8 cellular contexts compared by ENCODE assay signal in the genomic region with DNA sequence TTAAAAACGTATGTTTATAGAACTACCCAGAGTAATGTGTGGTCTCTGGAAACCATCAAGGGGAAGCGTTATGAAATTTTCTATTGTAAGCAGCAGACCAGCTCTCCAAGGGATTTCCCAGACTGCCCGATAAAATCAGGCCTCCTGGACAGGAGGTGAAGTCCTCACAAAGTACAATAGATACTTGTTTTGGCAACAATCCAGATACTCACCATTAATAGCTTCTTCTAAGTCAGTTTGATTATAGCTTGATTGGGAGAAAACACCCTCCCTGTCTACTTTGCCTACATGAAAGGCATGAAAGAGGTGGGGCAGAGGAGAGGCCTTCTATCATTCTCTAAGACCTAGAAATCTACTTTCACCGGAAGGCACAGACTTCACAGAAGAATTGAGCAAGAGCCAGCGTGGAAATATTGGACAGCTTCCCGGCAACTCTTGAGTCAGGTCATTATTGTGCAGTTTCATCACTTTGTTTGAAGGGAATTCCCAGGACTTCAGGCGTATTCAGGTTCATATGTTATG.
DNase-seq lines count a peak whose midpoint lies in the region; ATAC-seq and TF ChIP-seq lines count a peak whose summit lies in the region.

No MANE protein-coding gene starts in this region.

- H3K27ac ChIP-seq in Panc1 (ENCODE audit: low read length) (no peak overlapping the region), psoas muscle (peak overlapping the region; percentile 12)

- H3K9me3 ChIP-seq in Panc1 (ENCODE audit: control insufficient read depth, insufficient read depth, low read depth, low read length) (no peaks in the 10 kb centered on the region), psoas muscle (no peaks in the 10 kb centered on the region)

- H3K27me3 ChIP-seq in Panc1 (ENCODE audit: control insufficient read depth, insufficient read depth, low read length) (no peaks in the 10 kb centered on the region), psoas muscle (ENCODE audit: insufficient read depth in 3 of 3, low read length in 2 of 3) (no peaks in the 10 kb centered on the region)

- 20 to 26% (median 26%) methylated on average over 7 of the region's 7 CpGs for WGBS in psoas muscle, 3 donors

- in situ Hi-C loops in Panc1 (cut with HindIII; ENCODE audit: low pct_unique_long_range_greater_than_20kb, low sequenced_read_pairs), result no loop called here

- TF ChIP-seq CTCF in Panc1 (IDR thresholded peaks at IDR 0.05), result no peak
- TF ChIP-seq CTCF in psoas muscle (IDR thresholded peaks at IDR 0.05), result no peak

- H3K4me1 ChIP-seq in Panc1 (ENCODE audit: control insufficient read depth, insufficient read depth, low read length) (no peaks in the 10 kb centered on the region; the same call in 1 of the 2 replicates), psoas muscle (peaks cover 10% of the 10 kb centered on the region)

- POLR2A ChIA-PET in Panc1 (lab: Charles Lee), result no interaction called here

- no peaks in the 10 kb centered on the region for H3K36me3 ChIP-seq in Panc1 (ENCODE audit: control insufficient read depth, insufficient read depth, low read length)
- H3K36me3 ChIP-seq in psoas muscle (ENCODE audit: insufficient read depth in 1 of 2, low read depth in 1 of 2), result no peaks in the 10 kb centered on the region

- intact Hi-C loops in Panc1 (cut with micrococcal nuclease; ENCODE audit: unreplicated experiment) (no loop called here), psoas muscle (cut with DNase I) (no loop called here)

- H3K4me3 ChIP-seq in Panc1 (ENCODE audit: low read depth in 2 of 2, low read length in 2 of 2), result no peak overlapping the region
- no peak overlapping the region for H3K4me3 ChIP-seq in psoas muscle

- peak; percentile 72 for ATAC-seq in Panc1
- ATAC-seq in psoas muscle, result peak; percentile 30 to 81 (median 78)
- no peak for ATAC-seq in HG03520 (IDR thresholded peaks at IDR 0.05; ENCODE audit: unreplicated experiment)
- no peak for ATAC-seq in HG02759 (IDR thresholded peaks at IDR 0.05; ENCODE audit: unreplicated experiment)

- CTCF ChIA-PET in Panc1 (lab: Charles Lee), result no interaction called here

- BruUV-seq in Panc1 (replicated peaks; lab: Mats Ljungman, UMichigan), result no TSS peak

- peak; percentile 48 for DNase-seq in DMS79 (lab: John Stamatoyannopoulos, UW)
- DNase-seq in Panc1 (ENCODE audit: low read depth, low spot score), result peak; percentile 74
- peak; percentile 99 for DNase-seq in fibroblast of peridontal ligament (ENCODE audit: extremely low read depth)
- DNase-seq in psoas muscle, result peak; percentile 76 to 77
- DNase-seq in middle frontal gyrus (ENCODE audit: extremely low spot score, low spot score), result no peak
- DNase-seq in activated CD4-positive, alpha-beta T cell treated with anti-CD3 and anti-CD28 coated beads for 1 hour, result no peak

Comparison
In these comparisons a context has a peak if more than half of its experiments do, and no peak if none do; other contexts are left out.
1. DNase-seq: peak in DMS79 (single experiment), Panc1 (single experiment), fibroblast of peridontal ligament (single experiment) and psoas muscle (2 of 2); none in middle frontal gyrus (single experiment) and activated CD4-positive, alpha-beta T cell treated with anti-CD3 and anti-CD28 coated beads for 1 hour (single experiment).
2. ATAC-seq: peak in Panc1 (single experiment) and psoas muscle (4 of 4); none in HG03520 (single experiment) and HG02759 (single experiment).